Comparison of ENCODE assay signal across 8 cellular contexts in the genomic region with DNA sequence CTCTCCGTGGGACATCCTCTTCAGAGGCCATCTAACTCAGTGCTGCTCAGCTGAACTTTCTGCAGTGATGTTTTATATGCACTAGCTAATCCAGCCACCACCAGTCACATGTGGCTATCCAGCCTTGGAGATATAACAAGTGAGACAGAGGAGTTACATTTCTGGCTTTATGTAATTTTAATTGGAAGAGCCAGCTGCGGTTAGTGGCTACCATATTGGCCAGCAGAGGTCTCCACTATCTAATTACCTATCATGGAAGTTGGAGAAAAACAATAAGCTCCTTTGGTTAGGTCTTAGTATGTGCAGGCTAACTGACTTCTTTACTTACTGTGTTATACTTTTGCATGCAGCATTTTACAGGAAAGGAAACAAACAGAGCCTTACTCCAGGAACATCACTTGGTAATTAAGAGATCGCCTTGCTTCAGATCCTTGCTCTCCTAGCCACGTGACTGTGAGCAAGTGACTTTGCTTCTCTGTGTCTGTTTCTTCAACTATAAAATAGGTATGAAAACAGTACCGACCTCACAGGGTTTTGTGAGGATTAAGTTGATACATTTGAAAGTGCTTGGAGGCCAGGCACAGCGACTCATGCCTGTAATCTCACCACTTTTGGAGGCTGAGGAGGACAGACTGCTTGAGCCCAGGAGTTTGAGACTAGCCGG.
DNase-seq lines count a peak whose midpoint lies in the region; ATAC-seq and TF ChIP-seq lines count a peak whose summit lies in the region.

No MANE protein-coding gene starts in this region.

- H3K9ac ChIP-seq in parathyroid adenoma = no peak overlapping the region

- peak; percentile 87 for DNase-seq in DMS53 (lab: John Stamatoyannopoulos, UW)
- peak; percentile 66 for DNase-seq in HuH-7 (ENCODE audit: low spot score)
- peak; percentile 62 for DNase-seq in RPMI8226
- peak; percentile 58 for DNase-seq in fibroblast of mammary gland (ENCODE audit: low read depth)

- H3K79me2 ChIP-seq in parathyroid adenoma = no peaks in the 10 kb centered on the region

- no peak overlapping the region for H3K4me3 ChIP-seq in fibroblast of mammary gland (ENCODE audit: control insufficient read depth, low read depth, low read length)
- H3K4me3 ChIP-seq in parathyroid adenoma (ENCODE audit: low read depth, low read length) = no peak overlapping the region

- H3K27me3 ChIP-seq in parathyroid adenoma (ENCODE audit: control insufficient read depth, insufficient read depth, low read length) = no peaks in the 10 kb centered on the region

- no peaks in the 10 kb centered on the region for H3K36me3 ChIP-seq in parathyroid adenoma (ENCODE audit: control insufficient read depth, insufficient read depth, low read length)

- no peak for ATAC-seq in HG03442 (IDR thresholded peaks at IDR 0.05; ENCODE audit: unreplicated experiment)
- no peak for ATAC-seq in GM21528 (IDR thresholded peaks at IDR 0.05; ENCODE audit: low FRiP score, unreplicated experiment)
- no peak for ATAC-seq in HG03378 (IDR thresholded peaks at IDR 0.05; ENCODE audit: unreplicated experiment)

- peak; percentile 67 for TF ChIP-seq CTCF in fibroblast of mammary gland (conservative IDR thresholded peaks at IDR 0.05; ENCODE audit: control insufficient read depth, insufficient read depth, low read depth, low read length)
- TF ChIP-seq CTCF in parathyroid adenoma (IDR thresholded peaks at IDR 0.05) = peak; percentile 79

- H2AFZ ChIP-seq in parathyroid adenoma = peak overlapping the region; percentile 6

- no peak overlapping the region for H3K4me2 ChIP-seq in parathyroid adenoma (ENCODE audit: low read length)

- peaks cover 10% of the 10 kb centered on the region for H3K4me1 ChIP-seq in parathyroid adenoma

- H3K27ac ChIP-seq in parathyroid adenoma = no peak overlapping the region

- H3K9me3 ChIP-seq in parathyroid adenoma (ENCODE audit: control insufficient read depth, low read length) = no peaks in the 10 kb centered on the region
